Comparison of ENCODE assay signal across 8 cellular contexts in the genomic region with DNA sequence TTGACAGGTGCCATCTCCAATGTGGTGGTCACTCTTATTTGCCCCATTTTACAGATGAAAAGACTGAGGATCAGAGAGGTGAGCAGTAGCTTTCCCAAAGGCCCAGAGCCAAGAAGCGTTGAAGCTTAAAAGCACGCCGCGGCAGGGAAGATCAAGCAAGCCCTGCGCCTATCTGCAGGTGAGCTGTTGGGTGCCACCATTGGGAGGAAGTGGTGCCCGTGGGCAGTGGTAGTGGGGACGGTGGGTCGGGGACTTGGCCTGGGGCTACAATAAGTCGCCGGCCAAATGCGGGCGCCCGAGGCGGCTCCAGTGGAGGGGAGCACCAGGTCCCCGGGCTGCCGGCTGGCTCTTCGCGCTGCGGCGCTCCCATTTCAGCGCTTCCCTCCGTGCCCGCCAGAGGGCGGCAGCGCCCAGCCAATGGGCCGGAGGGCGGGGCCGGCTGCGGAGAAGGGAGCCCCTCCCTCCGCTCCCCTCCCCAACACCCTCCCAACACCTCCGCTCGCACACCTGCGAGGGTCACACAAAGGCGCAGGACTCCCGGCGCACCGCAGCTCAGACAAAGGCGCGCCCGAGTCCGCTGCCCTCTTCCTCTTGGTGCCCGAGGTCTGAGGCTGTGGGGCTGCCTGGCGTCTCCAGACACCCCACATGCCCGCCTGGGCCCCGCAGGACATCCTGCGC. TPM values are rescaled to one million over a fixed set of nuclear protein-coding genes. Genes with fewer than 3 reads are reported as not detected.
DNase-seq lines count a peak whose midpoint lies in the region; ATAC-seq lines count a peak whose summit lies in the region.

No MANE protein-coding gene starts in this region.

- H3K4me3 Mint-ChIP-seq in memory B cell: peak overlapping the region; percentile 93

- H3K27me3 Mint-ChIP-seq in memory B cell: no peaks in the 10 kb centered on the region

- H3K4me1 Mint-ChIP-seq in memory B cell: peaks cover 53% of the 10 kb centered on the region

- H3K36me3 Mint-ChIP-seq in memory B cell: peaks cover 23% of the 10 kb centered on the region

- H3K9me3 ChIP-seq in ES-I3 (ENCODE audit: control insufficient read depth, insufficient read depth, low read length) (no peaks in the 10 kb centered on the region), ectodermal cell (ENCODE audit: control insufficient read depth, low read length) (no peaks in the 10 kb centered on the region)

- WGBS in ectodermal cell, 2 experiments: 8 to 9% methylated on average over 46 of the region's 46 CpGs

- H3K27me3 ChIP-seq in ectodermal cell (ENCODE audit: control insufficient read depth, insufficient read depth, low read length, poor library complexity, severe bottlenecking): peaks cover 31% of the 10 kb centered on the region

- peak overlapping the region; percentile 32 for H3K4me3 ChIP-seq in ectodermal cell (ENCODE audit: insufficient read depth, low read depth, low read length)

- ATAC-seq in HG03139 (IDR thresholded peaks at IDR 0.05; ENCODE audit: unreplicated experiment) (peak; percentile 21), memory B cell (ENCODE audit: low read depth) (peak; percentile 40)

- H3K36me3 ChIP-seq in ES-I3 (ENCODE audit: insufficient read depth, low read length) (no peaks in the 10 kb centered on the region), ectodermal cell (ENCODE audit: control insufficient read depth, insufficient read depth, low read length) (no peaks in the 10 kb centered on the region)

- peak overlapping the region; percentile 66 for H3K9ac ChIP-seq in ES-I3 (ENCODE audit: low read depth, low read length)

- no peak overlapping the region for H3K27ac ChIP-seq in ectodermal cell (ENCODE audit: insufficient read depth, low read depth, low read length, poor library complexity, severe bottlenecking)

- DNase-seq in NCI-H526 (lab: John Stamatoyannopoulos, UW): peak; percentile 59 to 93
- DNase-seq in activated CD4-positive, alpha-beta T cell treated with anti-CD3 and anti-CD28 coated beads, Interleukin-2, amount 50 U/mL, for 48 hours: peak; percentile 82 to 87
- peak; percentile 95 to 98 for DNase-seq in memory B cell (ENCODE audit: low spot score in 2 of 2)
- peak; percentile 55 for DNase-seq in stimulated activated CD8-positive, alpha-beta memory T cell treated with anti-CD3 and anti-CD28 coated beads, Interleukin-12 subunit alpha, Interleukin-12 subunit beta, amount 100 ng/mL, for 24 hours (ENCODE audit: extremely low read depth)
- DNase-seq in dedifferentiated amniotic fluid mesenchymal stem cell (ENCODE audit: extremely low spot score): no peak

- H3K27ac Mint-ChIP-seq in memory B cell: peak overlapping the region; percentile 80

- peaks cover 10% of the 10 kb centered on the region; the same call in 1 of the 2 replicates for H3K4me1 ChIP-seq in ES-I3 (ENCODE audit: insufficient read depth, low read length)
- peaks cover 12% of the 10 kb centered on the region for H3K4me1 ChIP-seq in ectodermal cell (ENCODE audit: control insufficient read depth, insufficient read depth, low read length)

- no peaks in the 10 kb centered on the region for H3K9me3 Mint-ChIP-seq in memory B cell

RNA-seq across cellular contexts. Expression of a gene that starts 0.7 kb away (rescaled TPM):
- polyA plus RNA-seq in ectodermal cell (2013, experiment 1 of 4): 3.2 TPM
- polyA plus RNA-seq in ectodermal cell (2013, experiment 2 of 4): 4.4 TPM
- 3.0 TPM for polyA plus RNA-seq in ectodermal cell (2013, experiment 3 of 4)
- polyA plus RNA-seq in ectodermal cell (2013, experiment 4 of 4): 1.7 TPM

RNA-seq across cellular contexts. Expression of a gene that starts 57.0 kb away (rescaled TPM):
- 26.3 TPM for polyA plus RNA-seq in ectodermal cell (2013, experiment 1 of 4)
- polyA plus RNA-seq in ectodermal cell (2013, experiment 2 of 4): 29.7 TPM
- 24.5 TPM for polyA plus RNA-seq in ectodermal cell (2013, experiment 3 of 4)
- polyA plus RNA-seq in ectodermal cell (2013, experiment 4 of 4): 27.0 TPM
